Comparison of ENCODE assay signal across 20 cellular contexts in the genomic region with DNA sequence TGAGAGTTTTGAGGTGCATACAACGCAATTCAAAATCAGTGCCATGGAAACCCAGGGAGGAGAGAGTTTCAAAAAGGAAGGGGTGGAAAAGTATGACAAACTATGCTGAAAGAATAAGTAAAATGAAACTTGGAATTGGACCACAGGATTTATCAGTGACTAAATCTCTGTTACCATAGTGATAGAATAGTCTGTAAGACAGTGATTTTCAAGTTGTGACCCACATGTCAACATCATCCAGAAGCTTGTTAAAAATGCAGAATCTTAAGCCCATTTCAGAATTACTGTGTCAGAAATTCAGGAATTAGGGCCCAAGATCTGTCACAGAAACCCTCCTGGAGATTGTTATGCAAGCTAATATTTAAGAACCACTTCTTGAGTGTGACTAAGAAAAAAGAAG.
"Had no signal": no experiment of that assay in that cellular context is flagged by ENCODE, and none has a peak within 500 bp of the region (broad histone marks: within the 10 kb centered on the region; RNA-seq: fewer than 3 reads in every experiment).

No MANE protein-coding gene starts in this region.

- H3K4me3 Mint-ChIP-seq: activated naive CD4-positive, alpha-beta T cell treated with anti-CD3 and anti-CD28 coated beads, Interleukin-2, amount 10 ng/mL, durations not matched to agents 7 days and 5 days; activated naive CD8-positive, alpha-beta T cell treated with anti-CD3 and anti-CD28 coated beads, Interleukin-2, amount 50 U/mL, for 24 hours; effector memory CD8-positive, alpha-beta T cell; natural killer cell; stimulated activated naive B cell treated with anti-CD40 and anti-IgM and Interleukin-4, amounts not matched to agents 10 μg/mL and 1 μg/mL and 100 μg/mL, for 72 hours had no signal

- H3K4me1 ChIP-seq: uterus had no signal

- H3K4me1 Mint-ChIP-seq: activated naive CD4-positive, alpha-beta T cell treated with anti-CD3 and anti-CD28 coated beads, Interleukin-2, amount 10 ng/mL, durations not matched to agents 7 days and 5 days; activated naive CD8-positive, alpha-beta T cell treated with anti-CD3 and anti-CD28 coated beads, Interleukin-2, amount 50 U/mL, for 24 hours; natural killer cell; stimulated activated naive B cell treated with anti-CD40 and anti-IgM and Interleukin-4, amounts not matched to agents 10 μg/mL and 1 μg/mL and 100 μg/mL, for 72 hours had no signal

- H3K27ac ChIP-seq: heart right ventricle, neutrophil, tibial artery, uterus, VCaP had no signal

- H3K27ac Mint-ChIP-seq: activated naive CD4-positive, alpha-beta T cell treated with anti-CD3 and anti-CD28 coated beads, Interleukin-2, amount 10 ng/mL, durations not matched to agents 7 days and 5 days; activated naive CD8-positive, alpha-beta T cell treated with anti-CD3 and anti-CD28 coated beads, Interleukin-2, amount 50 U/mL, for 24 hours; effector memory CD8-positive, alpha-beta T cell; natural killer cell; stimulated activated naive B cell treated with anti-CD40 and anti-IgM and Interleukin-4, amounts not matched to agents 10 μg/mL and 1 μg/mL and 100 μg/mL, for 72 hours had no signal

- H3K9me3 ChIP-seq: neutrophil, tibial artery, uterus had no signal

- H3K9me3 Mint-ChIP-seq: activated naive CD4-positive, alpha-beta T cell treated with anti-CD3 and anti-CD28 coated beads, Interleukin-2, amount 10 ng/mL, durations not matched to agents 7 days and 5 days; stimulated activated naive B cell treated with anti-CD40 and anti-IgM and Interleukin-4, amounts not matched to agents 10 μg/mL and 1 μg/mL and 100 μg/mL, for 72 hours had no signal

- H3K27me3 ChIP-seq: heart right ventricle, neutrophil, tibial artery, uterus had no signal

- FAIRE-seq: bronchial epithelial cell had no signal

- H3K4me3 ChIP-seq: heart right ventricle, tibial artery, uterus had no signal

- H3K36me3 Mint-ChIP-seq: activated naive CD4-positive, alpha-beta T cell treated with anti-CD3 and anti-CD28 coated beads, Interleukin-2, amount 10 ng/mL, durations not matched to agents 7 days and 5 days; natural killer cell; stimulated activated naive B cell treated with anti-CD40 and anti-IgM and Interleukin-4, amounts not matched to agents 10 μg/mL and 1 μg/mL and 100 μg/mL, for 72 hours had no signal

- DNase-seq: activated CD4-positive, alpha-beta T cell treated with anti-CD3 and anti-CD28 coated beads, Interleukin-2, amount 50 U/mL, for 1 hour; activated CD4-positive, CD25-positive, alpha-beta regulatory T cell treated with anti-CD3 and anti-CD28 coated beads, Interleukin-2, amount 50 U/mL, for 72 hours; activated CD8-positive, alpha-beta memory T cell treated with anti-CD3 and anti-CD28 coated beads, Interleukin-2, amount 50 U/mL, for 4 hours; activated effector memory CD4-positive, alpha-beta T cell treated with Interleukin-2 at 50 U/mL for 16 hours; activated naive CD4-positive, alpha-beta T cell treated with anti-CD3 and anti-CD28 coated beads, Interleukin-2, amount 10 ng/mL, durations not matched to agents 7 days and 5 days; activated naive CD8-positive, alpha-beta T cell treated with anti-CD3 and anti-CD28 coated beads, Interleukin-2, amount 50 U/mL, for 24 hours; activated T-cell treated with anti-CD3 and anti-CD28 coated beads, Interleukin-2, amount 50 U/mL, for 48 hours; aorta; effector memory CD8-positive, alpha-beta T cell; heart right ventricle; natural killer cell; posterior cingulate gyrus; stimulated activated naive B cell treated with anti-CD40 and anti-IgM and Interleukin-4, amounts not matched to agents 10 μg/mL and 1 μg/mL and 100 μg/mL, for 72 hours; SW 1271; T-helper 2 cell; tibial artery; uterus had no signal

- H3K27me3 Mint-ChIP-seq: activated naive CD4-positive, alpha-beta T cell treated with anti-CD3 and anti-CD28 coated beads, Interleukin-2, amount 10 ng/mL, durations not matched to agents 7 days and 5 days; activated naive CD8-positive, alpha-beta T cell treated with anti-CD3 and anti-CD28 coated beads, Interleukin-2, amount 50 U/mL, for 24 hours; effector memory CD8-positive, alpha-beta T cell; stimulated activated naive B cell treated with anti-CD40 and anti-IgM and Interleukin-4, amounts not matched to agents 10 μg/mL and 1 μg/mL and 100 μg/mL, for 72 hours had no signal

- H3K36me3 ChIP-seq: heart right ventricle, neutrophil, tibial artery, uterus had no signal

- ATAC-seq: activated naive CD8-positive, alpha-beta T cell treated with anti-CD3 and anti-CD28 coated beads, Interleukin-2, amount 50 U/mL, for 24 hours; effector memory CD8-positive, alpha-beta T cell; heart right ventricle; natural killer cell; stimulated activated naive B cell treated with anti-CD40 and anti-IgM and Interleukin-4, amounts not matched to agents 10 μg/mL and 1 μg/mL and 100 μg/mL, for 72 hours had no signal
